26 cellular contexts compared by ENCODE assay signal in genomic region chr3:178137831-178138230, GRCh38.
"Had no signal": no experiment of that assay in that cellular context is flagged by ENCODE, and none has a peak within 500 bp of the region (broad histone marks: within the 10 kb centered on the region; RNA-seq: fewer than 3 reads in every experiment).

No MANE protein-coding gene starts in this region.

- ATAC-seq: heart right ventricle; left cardiac atrium; left lung; naive thymus-derived CD4-positive, alpha-beta T cell; right lobe of liver; stimulated activated naive B cell treated with anti-CD40 and anti-IgM and Interleukin-4, amounts not matched to agents 10 μg/mL and 1 μg/mL and 100 μg/mL, for 72 hours; stimulated activated naive CD8-positive, alpha-beta T cell treated with anti-CD3 and anti-CD28 coated beads, Interleukin-15, amount 100 ng/mL, for 72 hours had no signal

- H3K27ac ChIP-seq: coronary artery, heart right ventricle, left lung, neural progenitor cell, parathyroid adenoma, right lobe of liver, thyroid gland, vagina had no signal

- H3K27ac Mint-ChIP-seq: neural progenitor cell; progenitor cell of endocrine pancreas; stimulated activated naive B cell treated with anti-CD40 and anti-IgM and Interleukin-4, amounts not matched to agents 10 μg/mL and 1 μg/mL and 100 μg/mL, for 72 hours; stimulated activated naive CD8-positive, alpha-beta T cell treated with anti-CD3 and anti-CD28 coated beads, Interleukin-15, amount 100 ng/mL, for 72 hours had no signal

- H3K9me3 ChIP-seq: heart right ventricle, left lung, right lobe of liver, thyroid gland, vagina had no signal

- H3K27me3 Mint-ChIP-seq: progenitor cell of endocrine pancreas; stimulated activated naive CD8-positive, alpha-beta T cell treated with anti-CD3 and anti-CD28 coated beads, Interleukin-15, amount 100 ng/mL, for 72 hours had no signal

- H3K36me3 ChIP-seq: heart right ventricle, left lung, neural progenitor cell, right lobe of liver, thyroid gland, vagina had no signal

- H3K36me3 Mint-ChIP-seq: neural progenitor cell; stimulated activated naive B cell treated with anti-CD40 and anti-IgM and Interleukin-4, amounts not matched to agents 10 μg/mL and 1 μg/mL and 100 μg/mL, for 72 hours had no signal

- H3K4me2 ChIP-seq: neural progenitor cell had no signal

- H3K9me3 Mint-ChIP-seq: nephron, neural progenitor cell had no signal

- FAIRE-seq: islet of Langerhans, small intestine had no signal

- DNase-seq: dermis blood vessel endothelial cell; effector memory CD4-positive, alpha-beta T cell; erythroblast; glutamatergic neuron; heart right ventricle; hippocampal formation; left cardiac atrium; left lung; mesenchymal stem cell; naive thymus-derived CD4-positive, alpha-beta T cell; right lobe of liver; small intestine; stimulated activated CD4-positive, alpha-beta T cell treated with anti-CD3 and anti-CD28 coated beads, Interleukin-15, amount 100 ng/mL, for 24 hours; stimulated activated CD4-positive, alpha-beta T cell treated with anti-CD3 and anti-CD28 coated beads, Interleukin-2, amount 100 ng/mL, for 48 hours; stimulated activated naive B cell treated with anti-CD40 and anti-IgM and Interleukin-4, amounts not matched to agents 10 μg/mL and 1 μg/mL and 100 μg/mL, for 72 hours; stimulated activated naive CD8-positive, alpha-beta T cell treated with anti-CD3 and anti-CD28 coated beads, Interleukin-15, amount 100 ng/mL, for 72 hours; thyroid gland; trophoblast cell had no signal

- H3K4me3 ChIP-seq: coronary artery, heart right ventricle, left lung, neural progenitor cell, right lobe of liver, thyroid gland, vagina had no signal

- H3K27me3 ChIP-seq: heart right ventricle, left lung, neural progenitor cell, right lobe of liver, thyroid gland, vagina had no signal

- H3K9ac ChIP-seq: neural progenitor cell, parathyroid adenoma had no signal

- H3K4me1 Mint-ChIP-seq: neural progenitor cell; stimulated activated naive B cell treated with anti-CD40 and anti-IgM and Interleukin-4, amounts not matched to agents 10 μg/mL and 1 μg/mL and 100 μg/mL, for 72 hours; stimulated activated naive CD8-positive, alpha-beta T cell treated with anti-CD3 and anti-CD28 coated beads, Interleukin-15, amount 100 ng/mL, for 72 hours had no signal

- H3K79me2 ChIP-seq: parathyroid adenoma had no signal

- H3K4me3 Mint-ChIP-seq: mesothelial cell of epicardium; naive thymus-derived CD4-positive, alpha-beta T cell; nephron; neural progenitor cell; stimulated activated naive B cell treated with anti-CD40 and anti-IgM and Interleukin-4, amounts not matched to agents 10 μg/mL and 1 μg/mL and 100 μg/mL, for 72 hours; stimulated activated naive CD8-positive, alpha-beta T cell treated with anti-CD3 and anti-CD28 coated beads, Interleukin-15, amount 100 ng/mL, for 72 hours had no signal

- H3K4me1 ChIP-seq: left lung, right lobe of liver, thyroid gland, vagina had no signal
